9 cellular contexts compared by ENCODE assay signal in the genomic region with DNA sequence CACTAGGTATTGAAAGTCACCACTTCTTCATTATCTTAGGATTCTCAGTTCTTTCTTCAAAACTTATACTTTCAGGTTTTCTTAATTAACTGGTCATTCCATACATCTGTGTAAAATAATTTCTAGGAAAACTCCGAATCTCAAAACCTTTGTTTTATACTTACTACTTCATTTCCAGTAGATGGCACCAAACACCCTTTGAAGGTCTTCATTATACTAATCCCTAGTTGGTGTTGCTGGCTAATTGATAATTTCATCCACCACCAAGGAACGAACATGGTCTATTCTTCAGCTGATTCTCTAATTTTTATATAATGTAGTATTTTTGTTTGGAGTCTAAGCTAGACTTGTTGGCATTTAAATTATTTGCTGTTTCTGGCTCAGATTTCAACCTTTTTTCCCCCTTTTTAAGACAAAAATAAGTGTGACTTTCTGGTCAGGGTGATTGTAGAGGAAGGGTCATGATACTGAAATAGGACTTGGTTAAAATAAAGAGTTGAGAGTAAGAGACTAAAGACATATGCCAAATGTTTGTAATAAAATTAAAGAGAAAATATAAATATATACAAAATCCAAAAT. TPM values are rescaled to one million over a fixed set of nuclear protein-coding genes. Genes with fewer than 3 reads are reported as not detected.
DNase-seq lines count a peak whose midpoint lies in the region; ATAC-seq and TF ChIP-seq lines count a peak whose summit lies in the region.
"Had no signal": no experiment of that assay in that cellular context is flagged by ENCODE, and none has a peak within 500 bp of the region (broad histone marks: within the 10 kb centered on the region; RNA-seq: fewer than 3 reads in every experiment).

No MANE protein-coding gene starts in this region.

- H3K9ac ChIP-seq in SU-DHL-6 (ENCODE audit: low read length): no peak overlapping the region

- CTCF ChIA-PET in activated CD8-positive, alpha-beta T cell treated with anti-CD3 and anti-CD28 coated beads for 36 hours (lab: Charles Lee): interaction anchor here (0.6 to 6.6 kb wide), 36 partner anchors 9 to 400 kb away, joined by 3 to 83 read pairs (median 5); partner anchors contain the start of genes C2orf42, FAM136A, PCYOX1 and SNRNP27
- CTCF ChIA-PET in activated CD8-positive, alpha-beta T cell treated with anti-CD3 and anti-CD28 coated beads, Interleukin-2, amount 10 ng/mL, durations not matched to agents 7 days and 5 days (lab: Charles Lee): interaction anchor here (0.7 to 6.5 kb wide), 36 partner anchors 10 to 391 kb away, joined by 3 to 142 read pairs (median 4); partner anchors contain the start of genes C2orf42, FAM136A, PCYOX1 and SNRPG

- H2AFZ ChIP-seq in SU-DHL-6 (ENCODE audit: low read depth, low read length, severe bottlenecking): no peak overlapping the region

- H3K27me3 ChIP-seq in SU-DHL-6 (ENCODE audit: low read length): no peaks in the 10 kb centered on the region

- no peak overlapping the region for H3K4me3 Mint-ChIP-seq in activated CD8-positive, alpha-beta T cell treated with anti-CD3 and anti-CD28 coated beads for 36 hours
- no peak overlapping the region for H3K4me3 Mint-ChIP-seq in activated CD8-positive, alpha-beta T cell treated with anti-CD3 and anti-CD28 coated beads, Interleukin-2, amount 10 ng/mL, durations not matched to agents 7 days and 5 days
- H3K4me3 Mint-ChIP-seq: stimulated activated naive CD8-positive, alpha-beta T cell treated with anti-CD3 and anti-CD28 coated beads, Interleukin-15, Interleukin-2, amounts not matched to agents 100 ng/mL and 50 ng/mL, for 24 hours had no signal

- no peaks in the 10 kb centered on the region for H3K79me2 ChIP-seq in SU-DHL-6 (ENCODE audit: insufficient read depth, low read length)

- ATAC-seq in activated CD8-positive, alpha-beta T cell treated with anti-CD3 and anti-CD28 coated beads for 36 hours: no peak
- ATAC-seq in activated CD8-positive, alpha-beta T cell treated with anti-CD3 and anti-CD28 coated beads, Interleukin-2, amount 10 ng/mL, durations not matched to agents 7 days and 5 days: no peak
- no peak for ATAC-seq in GM19395 (IDR thresholded peaks at IDR 0.05; ENCODE audit: unreplicated experiment)
- ATAC-seq in GM19351 (IDR thresholded peaks at IDR 0.05; ENCODE audit: unreplicated experiment): no peak

- H3F3A ChIP-seq in SU-DHL-6 (ENCODE audit: insufficient read depth): peaks cover 54% of the 10 kb centered on the region

- no peak for DNase-seq in activated CD8-positive, alpha-beta T cell treated with anti-CD3 and anti-CD28 coated beads for 36 hours
- DNase-seq in activated CD8-positive, alpha-beta T cell treated with anti-CD3 and anti-CD28 coated beads, Interleukin-2, amount 10 ng/mL, durations not matched to agents 7 days and 5 days: no peak
- peak; percentile 56 for DNase-seq in MV-4-11 (lab: John Stamatoyannopoulos, UW)
- DNase-seq in fibroblast of peridontal ligament (ENCODE audit: extremely low read depth): peak; percentile 74
- DNase-seq in retina: peak; percentile 32

- peaks cover 26% of the 10 kb centered on the region for H3K4me1 Mint-ChIP-seq in activated CD8-positive, alpha-beta T cell treated with anti-CD3 and anti-CD28 coated beads for 36 hours (ENCODE audit: low read depth)
- H3K4me1 Mint-ChIP-seq in activated CD8-positive, alpha-beta T cell treated with anti-CD3 and anti-CD28 coated beads, Interleukin-2, amount 10 ng/mL, durations not matched to agents 7 days and 5 days (ENCODE audit: low read depth): peaks cover 30% of the 10 kb centered on the region

- H3K27ac Mint-ChIP-seq in activated CD8-positive, alpha-beta T cell treated with anti-CD3 and anti-CD28 coated beads for 36 hours: peak overlapping the region; percentile 68
- no peak overlapping the region for H3K27ac Mint-ChIP-seq in activated CD8-positive, alpha-beta T cell treated with anti-CD3 and anti-CD28 coated beads, Interleukin-2, amount 10 ng/mL, durations not matched to agents 7 days and 5 days
- H3K27ac Mint-ChIP-seq: stimulated activated naive CD8-positive, alpha-beta T cell treated with anti-CD3 and anti-CD28 coated beads, Interleukin-15, Interleukin-2, amounts not matched to agents 100 ng/mL and 50 ng/mL, for 24 hours had no signal

- peak overlapping the region; percentile 86 for H3K4me2 ChIP-seq in SU-DHL-6 (ENCODE audit: low read depth, low read length, poor library complexity, severe bottlenecking)

- no peaks in the 10 kb centered on the region for H3K36me3 ChIP-seq in SU-DHL-6 (ENCODE audit: low read length)

- H3K27ac ChIP-seq in SU-DHL-6 (ENCODE audit: low read depth, low read length): peak overlapping the region; percentile 73

- POLR2A ChIA-PET in activated CD8-positive, alpha-beta T cell treated with anti-CD3 and anti-CD28 coated beads for 36 hours (lab: Charles Lee): interaction anchor here (0.6 to 6.8 kb wide), 8 partner anchors 18 to 381 kb away, joined by 3 to 56 read pairs (median 4); partner anchors contain the start of genes SNRNP27 and SNRPG
- POLR2A ChIA-PET in activated CD8-positive, alpha-beta T cell treated with anti-CD3 and anti-CD28 coated beads, Interleukin-2, amount 10 ng/mL, durations not matched to agents 7 days and 5 days (lab: Charles Lee): interaction anchor here (1.5 to 3.4 kb wide), 2 partner anchors 156 to 180 kb away, joined by 4 to 11 read pairs; no protein-coding TSS in a partner anchor

- no peak overlapping the region for H3K4me3 ChIP-seq in SU-DHL-6 (ENCODE audit: insufficient read depth, low read length, poor library complexity, severe bottlenecking)

- intact Hi-C loops in activated CD8-positive, alpha-beta T cell treated with anti-CD3 and anti-CD28 coated beads for 36 hours (cut with micrococcal nuclease): loop anchor here (5.0 kb wide), 4 partner anchors 160 to 390 kb away; partner anchors contain the start of genes FAM136A, PCBP1 and TIA1

- TF ChIP-seq CTCF in activated CD8-positive, alpha-beta T cell treated with anti-CD3 and anti-CD28 coated beads for 36 hours (IDR thresholded peaks at IDR 0.05): peak; percentile 88
- TF ChIP-seq CTCF in SU-DHL-6 (IDR thresholded peaks at IDR 0.05; ENCODE audit: insufficient read depth, low read length, poor library complexity, severe bottlenecking): peak; percentile 53

- no peaks in the 10 kb centered on the region for H3K9me3 Mint-ChIP-seq in activated CD8-positive, alpha-beta T cell treated with anti-CD3 and anti-CD28 coated beads for 36 hours
- H3K9me3 Mint-ChIP-seq in activated CD8-positive, alpha-beta T cell treated with anti-CD3 and anti-CD28 coated beads, Interleukin-2, amount 10 ng/mL, durations not matched to agents 7 days and 5 days (ENCODE audit: insufficient read depth): no peaks in the 10 kb centered on the region
- H3K9me3 Mint-ChIP-seq: stimulated activated naive CD8-positive, alpha-beta T cell treated with anti-CD3 and anti-CD28 coated beads, Interleukin-15, Interleukin-2, amounts not matched to agents 100 ng/mL and 50 ng/mL, for 24 hours had no signal

- H3K9me3 ChIP-seq in SU-DHL-6 (ENCODE audit: insufficient read depth, low read length): no peaks in the 10 kb centered on the region

- no peaks in the 10 kb centered on the region for H3K27me3 Mint-ChIP-seq in activated CD8-positive, alpha-beta T cell treated with anti-CD3 and anti-CD28 coated beads for 36 hours
- H3K27me3 Mint-ChIP-seq in activated CD8-positive, alpha-beta T cell treated with anti-CD3 and anti-CD28 coated beads, Interleukin-2, amount 10 ng/mL, durations not matched to agents 7 days and 5 days (ENCODE audit: low read depth): no peaks in the 10 kb centered on the region
- H3K27me3 Mint-ChIP-seq: stimulated activated naive CD8-positive, alpha-beta T cell treated with anti-CD3 and anti-CD28 coated beads, Interleukin-15, Interleukin-2, amounts not matched to agents 100 ng/mL and 50 ng/mL, for 24 hours had no signal

- H3K36me3 Mint-ChIP-seq in activated CD8-positive, alpha-beta T cell treated with anti-CD3 and anti-CD28 coated beads for 36 hours (ENCODE audit: low read depth): peaks cover 19% of the 10 kb centered on the region
- H3K36me3 Mint-ChIP-seq in activated CD8-positive, alpha-beta T cell treated with anti-CD3 and anti-CD28 coated beads, Interleukin-2, amount 10 ng/mL, durations not matched to agents 7 days and 5 days (ENCODE audit: low read depth): peaks cover 23% of the 10 kb centered on the region

- no peaks in the 10 kb centered on the region for H4K20me1 ChIP-seq in SU-DHL-6 (ENCODE audit: low read depth, low read length)

- H3K9me2 ChIP-seq in SU-DHL-6 (replicated peaks; ENCODE audit: insufficient read depth, low read length): no peaks in the 10 kb centered on the region

RNA-seq across cellular contexts. Expression of gene MXD1, which starts 2.8 kb away (rescaled TPM):
- total RNA-seq in activated CD8-positive, alpha-beta T cell treated with anti-CD3 and anti-CD28 coated beads for 36 hours: 10 to 100 TPM in 1 of 2 experiments, 1 to 10 TPM in 1; 9.9 to 11.7 TPM
- total RNA-seq in activated CD8-positive, alpha-beta T cell treated with anti-CD3 and anti-CD28 coated beads, Interleukin-2, amount 10 ng/mL, durations not matched to agents 7 days and 5 days: 10 to 100 TPM in 1 of 2 experiments, 1 to 10 TPM in 1; 7.7 to 10.2 TPM

RNA-seq across cellular contexts. Expression of gene SNRNP27, which starts 18.3 kb away (rescaled TPM):
- total RNA-seq in activated CD8-positive, alpha-beta T cell treated with anti-CD3 and anti-CD28 coated beads for 36 hours: 10 to 100 TPM; 54.3 to 57.9 TPM
- 10 to 100 TPM; 53.0 to 56.0 TPM for total RNA-seq in activated CD8-positive, alpha-beta T cell treated with anti-CD3 and anti-CD28 coated beads, Interleukin-2, amount 10 ng/mL, durations not matched to agents 7 days and 5 days

RNA-seq across cellular contexts. Expression of gene ASPRV1, which starts 49.4 kb away (rescaled TPM):
- under 1 TPM; 0.65 to 0.76 TPM for total RNA-seq in activated CD8-positive, alpha-beta T cell treated with anti-CD3 and anti-CD28 coated beads for 36 hours
- under 1 TPM; 0.74 to 0.78 TPM for total RNA-seq in activated CD8-positive, alpha-beta T cell treated with anti-CD3 and anti-CD28 coated beads, Interleukin-2, amount 10 ng/mL, durations not matched to agents 7 days and 5 days

Comparison
In these comparisons a context has a peak if more than half of its experiments do, and no peak if none do; other contexts are left out.
1. DNase-seq: peak in MV-4-11 (single experiment), fibroblast of peridontal ligament (single experiment) and retina (single experiment); none in activated CD8-positive, alpha-beta T cell treated with anti-CD3 and anti-CD28 coated beads for 36 hours (single experiment) and activated CD8-positive, alpha-beta T cell treated with anti-CD3 and anti-CD28 coated beads, Interleukin-2, amount 10 ng/mL, durations not matched to agents 7 days and 5 days (single experiment).